Comparison of ENCODE assay signal across 11 cellular contexts in the genomic region with DNA sequence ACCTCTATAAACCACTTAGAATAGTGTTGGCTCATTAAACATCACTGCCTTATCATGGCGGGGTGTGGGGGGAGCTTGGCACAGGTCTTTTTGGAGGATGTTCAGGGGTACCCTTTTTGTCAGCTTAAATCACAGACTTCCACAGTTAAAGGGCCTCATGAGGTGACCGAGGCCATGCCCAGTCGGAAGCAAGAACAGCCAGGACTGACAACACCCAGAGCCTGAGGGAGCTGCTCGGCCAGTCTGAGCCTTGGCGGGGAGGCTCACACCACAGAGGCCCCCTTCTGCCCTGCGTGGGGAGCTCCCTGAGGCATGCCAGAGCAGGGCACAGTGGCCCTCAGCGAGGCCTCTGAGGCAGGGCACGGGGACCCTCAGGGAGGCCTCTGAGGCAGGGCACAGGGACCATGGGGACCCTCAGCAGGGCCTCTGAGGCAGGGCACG. TPM values are rescaled to one million over a fixed set of nuclear protein-coding genes. Genes with fewer than 3 reads are reported as not detected.
DNase-seq lines count a peak whose midpoint lies in the region; ATAC-seq and TF ChIP-seq lines count a peak whose summit lies in the region.
"Had no signal": no experiment of that assay in that cellular context is flagged by ENCODE, and none has a peak within 500 bp of the region (broad histone marks: within the 10 kb centered on the region; RNA-seq: fewer than 3 reads in every experiment).

No MANE protein-coding gene starts in this region.

- no peak overlapping the region for H2BK5ac ChIP-seq in H9 (ENCODE audit: insufficient read length, low read length)
- peak overlapping the region; percentile 4 for H2BK5ac ChIP-seq in mesenchymal stem cell (ENCODE audit: low read depth, low read length, poor library complexity, severe bottlenecking)

- H3K23ac ChIP-seq in H9 (ENCODE audit: insufficient read length, low read depth, low read length) (no peak overlapping the region), mesenchymal stem cell (ENCODE audit: low read length in 2 of 2) (peak overlapping the region in 1 of 2 experiments; percentile 5)

- no peak for TF ChIP-seq CTCF in H9 (conservative IDR thresholded peaks at IDR 0.05)
- no peak for TF ChIP-seq CTCF in dorsolateral prefrontal cortex (IDR thresholded peaks at IDR 0.05 in 54 of 56, conservative IDR thresholded peaks at IDR 0.05 in 2 of 56; ENCODE audit: low read depth in 1 of 56, partially characterized antibody in 56 of 56)
- no peak for TF ChIP-seq CTCF in smooth muscle cell (IDR thresholded peaks at IDR 0.05; ENCODE audit: borderline replicate concordance, insufficient read depth, poor library complexity, severe bottlenecking)

- H3K27me3 ChIP-seq in H9 (ENCODE audit: insufficient read depth, low read length), result no peaks in the 10 kb centered on the region
- no peaks in the 10 kb centered on the region for H3K27me3 ChIP-seq in dorsolateral prefrontal cortex
- no peaks in the 10 kb centered on the region for H3K27me3 ChIP-seq in mesenchymal stem cell (ENCODE audit: control insufficient read depth in 1 of 2, insufficient read depth in 1 of 2, low read length in 2 of 2)
- no peaks in the 10 kb centered on the region for H3K27me3 ChIP-seq in smooth muscle cell (ENCODE audit: low read depth)

- peak overlapping the region in 2 of 3 experiments; percentile 42 to 73; a peak in 3 of 7 replicates for H3K27ac Mint-ChIP-seq in H9
- no peak overlapping the region for H3K27ac Mint-ChIP-seq in effector memory CD8-positive, alpha-beta T cell
- H3K27ac Mint-ChIP-seq: activated CD8-positive, alpha-beta memory T cell treated with anti-CD3 and anti-CD28 coated beads, Interleukin-2, amount 10 ng/mL, durations not matched to agents 7 days and 5 days; activated naive CD8-positive, alpha-beta T cell treated with anti-CD3 and anti-CD28 coated beads, Interleukin-2, amount 10 ng/mL, durations not matched to agents 7 days and 5 days had no signal

- H4K8ac ChIP-seq in H9 (replicated peaks; ENCODE audit: insufficient read length, low read depth, low read length) (no peak overlapping the region), mesenchymal stem cell (ENCODE audit: low read length) (peak overlapping the region; percentile 81)

- no peaks in the 10 kb centered on the region for H3K9me3 ChIP-seq in H9 (ENCODE audit: control insufficient read depth, low read depth, low read length)
- H3K9me3 ChIP-seq in mesenchymal stem cell (ENCODE audit: control insufficient read depth, low read length), result no peaks in the 10 kb centered on the region
- H3K9me3 ChIP-seq in smooth muscle cell (replicated peaks; ENCODE audit: low read depth), result no peaks in the 10 kb centered on the region

- H4K91ac ChIP-seq in H9 (ENCODE audit: insufficient read length, low read depth, low read length), result no peak overlapping the region
- H4K91ac ChIP-seq in mesenchymal stem cell (ENCODE audit: low read length), result peak overlapping the region; percentile 91

- H2BK20ac ChIP-seq in H9 (ENCODE audit: low read depth, low read length, poor library complexity, severe bottlenecking), result no peak overlapping the region

- no peaks in the 10 kb centered on the region for H3K23me2 ChIP-seq in H9 (ENCODE audit: insufficient read length, low read depth, low read length, poor library complexity, severe bottlenecking)

- H3K4me3 Mint-ChIP-seq in H9, result no peak overlapping the region
- H3K4me3 Mint-ChIP-seq in effector memory CD8-positive, alpha-beta T cell, result no peak overlapping the region
- H3K4me3 Mint-ChIP-seq: activated CD8-positive, alpha-beta memory T cell treated with anti-CD3 and anti-CD28 coated beads, Interleukin-2, amount 10 ng/mL, durations not matched to agents 7 days and 5 days; activated naive CD8-positive, alpha-beta T cell treated with anti-CD3 and anti-CD28 coated beads, Interleukin-2, amount 10 ng/mL, durations not matched to agents 7 days and 5 days had no signal

- H3K4me3 ChIP-seq in dorsolateral prefrontal cortex, result no peak overlapping the region
- no peak overlapping the region for H3K4me3 ChIP-seq in mesenchymal stem cell (ENCODE audit: insufficient read depth in 1 of 2, low read depth in 1 of 2, low read length in 2 of 2)
- H3K4me3 ChIP-seq in smooth muscle cell, result no peak overlapping the region
- H3K4me3 ChIP-seq: PC-9 had no signal

- H3K9ac ChIP-seq in H9 (ENCODE audit: extremely low read depth, insufficient read length, low read length), result no peak overlapping the region
- peak overlapping the region; percentile 70 for H3K9ac ChIP-seq in mesenchymal stem cell (ENCODE audit: low read length)
- H3K9ac ChIP-seq in smooth muscle cell (ENCODE audit: low read depth), result peak overlapping the region; percentile 84

- H3K4me2 ChIP-seq in H9 (ENCODE audit: insufficient read depth, insufficient read length, low read length) (no peak overlapping the region), mesenchymal stem cell (ENCODE audit: low read length, poor library complexity, severe bottlenecking) (no peak overlapping the region), smooth muscle cell (peak overlapping the region; percentile 72)
- H3K4me2 ChIP-seq: PC-9 had no signal

- no peak overlapping the region for H2AFZ ChIP-seq in H9 (ENCODE audit: low read length)
- no peak overlapping the region for H2AFZ ChIP-seq in mesenchymal stem cell (ENCODE audit: low read depth, low read length)
- no peak overlapping the region for H2AFZ ChIP-seq in smooth muscle cell (ENCODE audit: low read depth)
- H2AFZ ChIP-seq: PC-9 had no signal

- H2BK12ac ChIP-seq in H9 (ENCODE audit: insufficient read length, low read depth, low read length) (peak overlapping the region; percentile 55), mesenchymal stem cell (ENCODE audit: low read length in 2 of 2) (peak overlapping the region; percentile 18 to 69)

- H3K18ac ChIP-seq in H9 (ENCODE audit: insufficient read length, low read depth, low read length) (no peak overlapping the region), mesenchymal stem cell (ENCODE audit: low read depth in 1 of 2, low read length in 2 of 2) (peak overlapping the region; percentile 91 to 94)

- DNase-seq in H9 (no peak), dorsolateral prefrontal cortex (no peak), mesenchymal stem cell (no peak), smooth muscle cell (lab: John Stamatoyannopoulos, UW; ENCODE audit: unreplicated experiment) (no peak), ecto neural progenitor cell (ENCODE audit: low spot score) (no peak)
- no peak for DNase-seq in effector CD8-positive, alpha-beta T cell (lab: John Stamatoyannopoulos, UW)
- DNase-seq in effector memory CD8-positive, alpha-beta T cell, result no peak
- DNase-seq: activated CD8-positive, alpha-beta memory T cell treated with anti-CD3 and anti-CD28 coated beads, Interleukin-2, amount 10 ng/mL, durations not matched to agents 7 days and 5 days; activated naive CD8-positive, alpha-beta T cell treated with anti-CD3 and anti-CD28 coated beads, Interleukin-2, amount 10 ng/mL, durations not matched to agents 7 days and 5 days; PC-9 had no signal

- WGBS in H9 (ENCODE audit: extremely low coverage, insufficient read length, low lambda C conversion rate), result no CpG with 5 or more reads among the region's 9 CpGs
- whole genome bisulfite sequencing in mesenchymal stem cell, result 96% methylated on average over 9 of the region's 9 CpGs
- WGBS in smooth muscle cell (ENCODE audit: low lambda C conversion rate), result 57% methylated on average over 9 of the region's 9 CpGs

- intact Hi-C loops in dorsolateral prefrontal cortex (cut with DNase I), result loop anchor here in 1 of 2 donors (1.0 kb wide), 1 partner anchor 16 kb away; no protein-coding TSS in a partner anchor

- no peak overlapping the region for H3K56ac ChIP-seq in H9 (ENCODE audit: insufficient read length, low read depth, low read length)

- H3K36me3 ChIP-seq in mesenchymal stem cell (ENCODE audit: control insufficient read depth in 1 of 2, insufficient read depth in 2 of 2, low read depth in 1 of 2, low read length in 2 of 2) (peaks cover 43 to 63% of the 10 kb centered on the region in 2 experiments), smooth muscle cell (ENCODE audit: low read depth) (no peaks in the 10 kb centered on the region)

- no peak overlapping the region for H3K27ac ChIP-seq in H9 (ENCODE audit: insufficient read length, low read depth, low read length)
- H3K27ac ChIP-seq in dorsolateral prefrontal cortex, result peak overlapping the region in 53 of 59 donors; percentile 1 to 93 (median 84)
- peak overlapping the region; percentile 66 for H3K27ac ChIP-seq in mesenchymal stem cell (ENCODE audit: low read length, poor library complexity, severe bottlenecking)
- H3K27ac ChIP-seq in smooth muscle cell (ENCODE audit: low read depth), result peak overlapping the region; percentile 98
- H3K27ac ChIP-seq: PC-9 had no signal

- peaks cover 14 to 46% (median 17%) of the 10 kb centered on the region in 3 experiments; a peak in 6 of 7 replicates for H3K36me3 Mint-ChIP-seq in H9 (ENCODE audit: insufficient read depth in 1 of 3, low read depth in 3 of 3)
- H3K36me3 Mint-ChIP-seq in effector memory CD8-positive, alpha-beta T cell (ENCODE audit: insufficient read depth), result no peaks in the 10 kb centered on the region
- H3K36me3 Mint-ChIP-seq: activated CD8-positive, alpha-beta memory T cell treated with anti-CD3 and anti-CD28 coated beads, Interleukin-2, amount 10 ng/mL, durations not matched to agents 7 days and 5 days; activated naive CD8-positive, alpha-beta T cell treated with anti-CD3 and anti-CD28 coated beads, Interleukin-2, amount 10 ng/mL, durations not matched to agents 7 days and 5 days had no signal

- H4K20me1 ChIP-seq in H9 (ENCODE audit: control insufficient read depth, insufficient read depth, insufficient read length) (no peaks in the 10 kb centered on the region), smooth muscle cell (ENCODE audit: low read depth) (no peaks in the 10 kb centered on the region)

- peaks cover 30 to 37% of the 10 kb centered on the region in 2 experiments for H3K4me1 Mint-ChIP-seq in H9
- H3K4me1 Mint-ChIP-seq in effector memory CD8-positive, alpha-beta T cell (ENCODE audit: low read depth in 2 of 2), result peaks cover 6% of the 10 kb centered on the region in 2 donors

- H2BK120ac ChIP-seq in H9 (ENCODE audit: low read depth, low read length, poor library complexity, severe bottlenecking) (no peak overlapping the region), mesenchymal stem cell (ENCODE audit: low read depth, low read length) (peak overlapping the region; percentile 57)

- no peak overlapping the region for H2AK5ac ChIP-seq in H9 (ENCODE audit: insufficient read length, low read length)
- H2AK5ac ChIP-seq in mesenchymal stem cell (ENCODE audit: low read length, severe bottlenecking), result peak overlapping the region; percentile 72

- no peaks in the 10 kb centered on the region for H3K9me3 Mint-ChIP-seq in H9
- no peaks in the 10 kb centered on the region for H3K9me3 Mint-ChIP-seq in effector memory CD8-positive, alpha-beta T cell
- H3K9me3 Mint-ChIP-seq: activated naive CD8-positive, alpha-beta T cell treated with anti-CD3 and anti-CD28 coated beads, Interleukin-2, amount 10 ng/mL, durations not matched to agents 7 days and 5 days had no signal

- H3K14ac ChIP-seq in H9 (ENCODE audit: insufficient read depth, low read length) (no peak overlapping the region), mesenchymal stem cell (ENCODE audit: low read length in 2 of 2) (peak overlapping the region in 1 of 2 experiments; percentile 88)

- no peak overlapping the region for H3T11ph ChIP-seq in H9 (ENCODE audit: low read length)

- H3K79me1 ChIP-seq in H9 (ENCODE audit: insufficient read depth, low read depth, low read length, poor library complexity, severe bottlenecking) (peaks cover 3% of the 10 kb centered on the region), mesenchymal stem cell (replicated peaks; ENCODE audit: low read length, poor library complexity, severe bottlenecking) (peaks cover 48% of the 10 kb centered on the region)

- peaks cover 8% of the 10 kb centered on the region for H3F3A ChIP-seq in smooth muscle cell (ENCODE audit: low read depth)

- H3K27me3 Mint-ChIP-seq in H9 (ENCODE audit: low read depth), result no peaks in the 10 kb centered on the region
- peaks cover 17 to 50% of the 10 kb centered on the region in 2 donors for H3K27me3 Mint-ChIP-seq in effector memory CD8-positive, alpha-beta T cell

- H3K79me2 ChIP-seq in H9 (ENCODE audit: insufficient read depth, low read length) (no peaks in the 10 kb centered on the region), smooth muscle cell (ENCODE audit: low read depth) (peaks cover 14% of the 10 kb centered on the region)

- no peak overlapping the region for H2BK15ac ChIP-seq in H9 (ENCODE audit: low read depth, low read length)
- H2BK15ac ChIP-seq in mesenchymal stem cell (ENCODE audit: low read depth, poor library complexity, severe bottlenecking), result peak overlapping the region; percentile 57

- no peak overlapping the region for H4K5ac ChIP-seq in H9 (ENCODE audit: insufficient read length, low read depth, low read length)

- H3K4ac ChIP-seq in H9 (ENCODE audit: low read depth, low read length) (no peak overlapping the region), mesenchymal stem cell (ENCODE audit: low read depth in 1 of 2, low read length in 2 of 2) (peak overlapping the region; percentile 6 to 75)

- H3K4me1 ChIP-seq in H9 (ENCODE audit: insufficient read depth, low read length), result peaks cover 12% of the 10 kb centered on the region; the same call in 1 of the 2 replicates
- peaks cover 42% of the 10 kb centered on the region for H3K4me1 ChIP-seq in mesenchymal stem cell (ENCODE audit: control insufficient read depth, insufficient read depth, low read depth, low read length)
- peaks cover 19% of the 10 kb centered on the region for H3K4me1 ChIP-seq in smooth muscle cell (ENCODE audit: low read depth)

- no peak for ATAC-seq in GM21619 (IDR thresholded peaks at IDR 0.05; ENCODE audit: unreplicated experiment)
- ATAC-seq in effector memory CD8-positive, alpha-beta T cell (replicated peaks), result no peak
- ATAC-seq: activated CD8-positive, alpha-beta memory T cell treated with anti-CD3 and anti-CD28 coated beads, Interleukin-2, amount 10 ng/mL, durations not matched to agents 7 days and 5 days had no signal

RNA-seq across cellular contexts. Expression of a gene that starts 49.5 kb away (rescaled TPM):
- total RNA-seq in H9 (2021) (56.4 and 65.4 TPM in 2 replicates), dorsolateral prefrontal cortex (10 to 100 TPM; 14.1 to 35.7 (median 21.3) TPM), smooth muscle cell (16.9 and 79.2 TPM in 2 replicates)
- 10.5 TPM for polyA plus RNA-seq in mesenchymal stem cell (2013, experiment 1 of 2)
- 10.9 TPM for polyA plus RNA-seq in mesenchymal stem cell (2013, experiment 2 of 2)
- 22.3 and 26.4 TPM in 2 replicates for polyA plus RNA-seq in smooth muscle cell

Comparison
In these comparisons a context has a peak if more than half of its experiments do, and no peak if none do; other contexts are left out.
1. H3K27ac Mint-ChIP-seq: peak in H9 (2 of 3); none in effector memory CD8-positive, alpha-beta T cell (0 of 2).